1 cellular context compared by ENCODE assay signal in genomic region chr3:183825380-183826161, GRCh38.
TF ChIP-seq lines count a peak whose summit lies in the region.

Gene MAP6D1, minus strand, starts transcription at chr3:183825577. Its CDS starts 30 bp downstream, at chr3:183825547.

TF ChIP-seq in GM12878, 131 proteins besides CTCF, POLR2A, EP300 and RAD21:
- TF ChIP-seq HSF1 (IDR thresholded peaks at IDR 0.05; ENCODE audit: low read depth, low read length): no peak
- TF ChIP-seq STAT3 (IDR thresholded peaks at IDR 0.05; ENCODE audit: low read depth, low read length): no peak
- peak; percentile 32; the same call in 1 of the 2 replicates for TF ChIP-seq IKZF1 (conservative IDR thresholded peaks at IDR 0.05)
- TF ChIP-seq EGR1 (IDR thresholded peaks at IDR 0.05; ENCODE audit: borderline replicate concordance in 1 of 2, low read depth in 2 of 2, low read length in 2 of 2): peak in 1 of 2 experiments; percentile 63; a peak in 1 of 3 replicates
- TF ChIP-seq SMC3 (IDR thresholded peaks at IDR 0.05; ENCODE audit: borderline replicate concordance, low read length): peak; percentile 32; the same call in 1 of the 2 replicates
- TF ChIP-seq BHLHE40 (IDR thresholded peaks at IDR 0.05; ENCODE audit: borderline replicate concordance in 1 of 2, low read depth in 2 of 2, low read length in 1 of 2): peak; percentile 28 to 66; a peak in 2 of 4 replicates
- TF ChIP-seq YY1 (IDR thresholded peaks at IDR 0.05; ENCODE audit: low read depth, low read length): 0 out of 2 replicates have a peak, but pooled peaks have one; percentile 18
- TF ChIP-seq MTA2 (IDR thresholded peaks at IDR 0.05; ENCODE audit: low read depth): no peak
TF ChIP-seq in GM12878: peak in this region for 5.
